ENCODE assay signal across 22 cellular contexts in genomic region chr2:169909376-169909775, GRCh38.
"Had no signal": no experiment of that assay in that cellular context is flagged by ENCODE, and none has a peak within 500 bp of the region (broad histone marks: within the 10 kb centered on the region; RNA-seq: fewer than 3 reads in every experiment).

No MANE protein-coding gene starts in this region.

- H3K4me1 ChIP-seq: esophagus muscularis mucosa, foreskin keratinocyte, gastroesophageal sphincter, left lung, lower lobe of right lung had no signal

- H3K4me1 Mint-ChIP-seq: naive B cell had no signal

- H3K27ac ChIP-seq: coronary artery, dorsolateral prefrontal cortex, esophagus muscularis mucosa, foreskin keratinocyte, gastroesophageal sphincter, heart right ventricle, left lung, lower lobe of right lung had no signal

- H3K9me3 Mint-ChIP-seq: mesothelial cell of epicardium, naive B cell had no signal

- H3K4me3 Mint-ChIP-seq: mesothelial cell of epicardium, naive B cell had no signal

- H3K9me3 ChIP-seq: esophagus muscularis mucosa, gastroesophageal sphincter, heart right ventricle, left lung, lower lobe of right lung, mucosa of descending colon had no signal

- FAIRE-seq: colon, endothelial cell of umbilical vein, islet of Langerhans, keratinocyte had no signal

- H3K4me3 ChIP-seq: coronary artery, dorsolateral prefrontal cortex, esophagus muscularis mucosa, gastroesophageal sphincter, heart right ventricle, left lung, lower lobe of right lung, mucosa of descending colon had no signal

- DNase-seq: dermis blood vessel endothelial cell; dorsolateral prefrontal cortex; effector CD4-positive, alpha-beta T cell; effector memory CD4-positive, alpha-beta T cell; foreskin keratinocyte; heart right ventricle; hippocampal formation; left cardiac atrium; left lung; left ventricle myocardium superior; lower lobe of right lung; mesenchymal stem cell; mucosa of descending colon; naive B cell had no signal

- H3K27me3 Mint-ChIP-seq: naive B cell had no signal

- ATAC-seq: foreskin keratinocyte, gastroesophageal sphincter, heart right ventricle, left cardiac atrium, left lung, left ventricle myocardium superior, lower lobe of right lung, mucosa of descending colon had no signal

- H3K27me3 ChIP-seq: dorsolateral prefrontal cortex, esophagus muscularis mucosa, foreskin keratinocyte, gastroesophageal sphincter, heart right ventricle, left lung had no signal

- H3K27ac Mint-ChIP-seq: mesothelial cell of epicardium, naive B cell had no signal
